Comparison of ENCODE assay signal across 1 cellular context in genomic region chr17:65099941-65100315, GRCh38.
TF ChIP-seq lines count a peak whose summit lies in the region.

No MANE protein-coding gene starts in this region.

TF ChIP-seq in K562, 482 proteins besides CTCF, POLR2A, EP300 and RAD21 (continued from another document and continues in another):
- no peak for TF ChIP-seq E2F6 (IDR thresholded peaks at IDR 0.05; ENCODE audit: borderline replicate concordance in 1 of 2, extremely low read depth in 1 of 2, insufficient read depth in 1 of 2, insufficient read length in 1 of 2, low read depth in 1 of 2, low read length in 1 of 2, poor library complexity in 1 of 2, severe bottlenecking in 1 of 2)
- TF ChIP-seq ZNF347 (CRISPR knock-in tag; IDR thresholded peaks at IDR 0.05; ENCODE audit: low read depth), result no peak
- no peak for TF ChIP-seq ZBTB33 (CRISPR knock-in tag; IDR thresholded peaks at IDR 0.05)
- TF ChIP-seq MEIS2 (IDR thresholded peaks at IDR 0.05; ENCODE audit: partially characterized antibody), result no peak
- no peak for TF ChIP-seq ZNF124 (CRISPR knock-in tag; IDR thresholded peaks at IDR 0.05)
- TF ChIP-seq KAT8 (IDR thresholded peaks at IDR 0.05; ENCODE audit: low read depth), result no peak
- TF ChIP-seq, protein P1, sequence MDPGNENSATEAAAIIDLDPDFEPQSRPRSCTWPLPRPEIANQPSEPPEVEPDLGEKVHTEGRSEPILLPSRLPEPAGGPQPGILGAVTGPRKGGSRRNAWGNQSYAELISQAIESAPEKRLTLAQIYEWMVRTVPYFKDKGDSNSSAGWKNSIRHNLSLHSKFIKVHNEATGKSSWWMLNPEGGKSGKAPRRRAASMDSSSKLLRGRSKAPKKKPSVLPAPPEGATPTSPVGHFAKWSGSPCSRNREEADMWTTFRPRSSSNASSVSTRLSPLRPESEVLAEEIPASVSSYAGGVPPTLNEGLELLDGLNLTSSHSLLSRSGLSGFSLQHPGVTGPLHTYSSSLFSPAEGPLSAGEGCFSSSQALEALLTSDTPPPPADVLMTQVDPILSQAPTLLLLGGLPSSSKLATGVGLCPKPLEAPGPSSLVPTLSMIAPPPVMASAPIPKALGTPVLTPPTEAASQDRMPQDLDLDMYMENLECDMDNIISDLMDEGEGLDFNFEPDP (CRISPR knock-in tag; IDR thresholded peaks at IDR 0.05), result no peak
- TF ChIP-seq RAD51 (IDR thresholded peaks at IDR 0.05; ENCODE audit: borderline replicate concordance, low read depth), result no peak
- no peak for TF ChIP-seq L3MBTL2 (IDR thresholded peaks at IDR 0.05)
- no peak for TF ChIP-seq HMG20A (CRISPR knock-in tag; conservative IDR thresholded peaks at IDR 0.05)
- TF ChIP-seq ZNF551 (CRISPR knock-in tag; IDR thresholded peaks at IDR 0.05), result no peak
- TF ChIP-seq ZNF76 (CRISPR knock-in tag; IDR thresholded peaks at IDR 0.05; ENCODE audit: borderline replicate concordance), result no peak
- no peak for TF ChIP-seq BRF1 (IDR thresholded peaks at IDR 0.05; ENCODE audit: borderline replicate concordance, extremely low read depth, insufficient read length)
- no peak for TF ChIP-seq PATZ1 (CRISPR knock-in tag; IDR thresholded peaks at IDR 0.05; ENCODE audit: borderline replicate concordance)
- TF ChIP-seq ZKSCAN8 (CRISPR knock-in tag; IDR thresholded peaks at IDR 0.05), result no peak
- no peak for TF ChIP-seq ZNF212 (CRISPR knock-in tag; IDR thresholded peaks at IDR 0.05)
- TF ChIP-seq CUX1 (CRISPR knock-in tag; IDR thresholded peaks at IDR 0.05), result no peak
- TF ChIP-seq TRIM24 (IDR thresholded peaks at IDR 0.05), result no peak
- no peak for TF ChIP-seq CAMTA2 (CRISPR knock-in tag; conservative IDR thresholded peaks at IDR 0.05)
- peak; percentile 76 to 97; a peak in 3 of 4 replicates for TF ChIP-seq RCOR1 (IDR thresholded peaks at IDR 0.05; ENCODE audit: borderline replicate concordance in 1 of 2, low read depth in 2 of 2, low read length in 2 of 2)
- no peak for TF ChIP-seq KLF6 (CRISPR knock-in tag; IDR thresholded peaks at IDR 0.05; ENCODE audit: borderline replicate concordance)
- TF ChIP-seq ZNF766 (CRISPR knock-in tag; conservative IDR thresholded peaks at IDR 0.05), result no peak
- TF ChIP-seq, protein P2, sequence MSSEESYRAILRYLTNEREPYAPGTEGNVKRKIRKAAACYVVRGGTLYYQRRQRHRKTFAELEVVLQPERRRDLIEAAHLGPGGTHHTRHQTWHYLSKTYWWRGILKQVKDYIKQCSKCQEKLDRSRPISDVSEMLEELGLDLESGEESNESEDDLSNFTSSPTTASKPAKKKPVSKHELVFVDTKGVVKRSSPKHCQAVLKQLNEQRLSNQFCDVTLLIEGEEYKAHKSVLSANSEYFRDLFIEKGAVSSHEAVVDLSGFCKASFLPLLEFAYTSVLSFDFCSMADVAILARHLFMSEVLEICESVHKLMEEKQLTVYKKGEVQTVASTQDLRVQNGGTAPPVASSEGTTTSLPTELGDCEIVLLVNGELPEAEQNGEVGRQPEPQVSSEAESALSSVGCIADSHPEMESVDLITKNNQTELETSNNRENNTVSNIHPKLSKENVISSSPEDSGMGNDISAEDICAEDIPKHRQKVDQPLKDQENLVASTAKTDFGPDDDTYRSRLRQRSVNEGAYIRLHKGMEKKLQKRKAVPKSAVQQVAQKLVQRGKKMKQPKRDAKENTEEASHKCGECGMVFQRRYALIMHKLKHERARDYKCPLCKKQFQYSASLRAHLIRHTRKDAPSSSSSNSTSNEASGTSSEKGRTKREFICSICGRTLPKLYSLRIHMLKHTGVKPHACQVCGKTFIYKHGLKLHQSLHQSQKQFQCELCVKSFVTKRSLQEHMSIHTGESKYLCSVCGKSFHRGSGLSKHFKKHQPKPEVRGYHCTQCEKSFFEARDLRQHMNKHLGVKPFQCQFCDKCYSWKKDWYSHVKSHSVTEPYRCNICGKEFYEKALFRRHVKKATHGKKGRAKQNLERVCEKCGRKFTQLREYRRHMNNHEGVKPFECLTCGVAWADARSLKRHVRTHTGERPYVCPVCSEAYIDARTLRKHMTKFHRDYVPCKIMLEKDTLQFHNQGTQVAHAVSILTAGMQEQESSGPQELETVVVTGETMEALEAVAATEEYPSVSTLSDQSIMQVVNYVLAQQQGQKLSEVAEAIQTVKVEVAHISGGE (CRISPR knock-in tag; IDR thresholded peaks at IDR 0.05), result no peak
- TF ChIP-seq SAP30 (IDR thresholded peaks at IDR 0.05; ENCODE audit: borderline replicate concordance, insufficient read depth, low read depth, low read length, poor library complexity, severe bottlenecking), result no peak
- no peak for TF ChIP-seq JUN (IDR thresholded peaks at IDR 0.05; ENCODE audit: borderline replicate concordance, low read depth, low read length)
- TF ChIP-seq JUN (CRISPR knock-in tag; IDR thresholded peaks at IDR 0.05; ENCODE audit: borderline replicate concordance), result no peak
- no peak for TF ChIP-seq SNRNP70 (optimal IDR thresholded peaks at IDR 0.05; ENCODE audit: low read depth, low read length)
- no peak for TF ChIP-seq ZFP36 (IDR thresholded peaks at IDR 0.05; ENCODE audit: low read depth, low read length, partially characterized antibody)
- TF ChIP-seq FOSL1 (tag; conservative IDR thresholded peaks at IDR 0.05), result 0 out of 2 replicates have a peak, but pooled peaks have one; percentile 28
- TF ChIP-seq, protein P3, sequence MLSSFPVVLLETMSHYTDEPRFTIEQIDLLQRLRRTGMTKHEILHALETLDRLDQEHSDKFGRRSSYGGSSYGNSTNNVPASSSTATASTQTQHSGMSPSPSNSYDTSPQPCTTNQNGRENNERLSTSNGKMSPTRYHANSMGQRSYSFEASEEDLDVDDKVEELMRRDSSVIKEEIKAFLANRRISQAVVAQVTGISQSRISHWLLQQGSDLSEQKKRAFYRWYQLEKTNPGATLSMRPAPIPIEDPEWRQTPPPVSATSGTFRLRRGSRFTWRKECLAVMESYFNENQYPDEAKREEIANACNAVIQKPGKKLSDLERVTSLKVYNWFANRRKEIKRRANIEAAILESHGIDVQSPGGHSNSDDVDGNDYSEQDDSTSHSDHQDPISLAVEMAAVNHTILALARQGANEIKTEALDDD (IDR thresholded peaks at IDR 0.05), result peak; percentile 50
- no peak for TF ChIP-seq TGIF2 (CRISPR knock-in tag; IDR thresholded peaks at IDR 0.05)
- no peak for TF ChIP-seq ELF2 (CRISPR knock-in tag; IDR thresholded peaks at IDR 0.05)
- TF ChIP-seq SP2 (IDR thresholded peaks at IDR 0.05; ENCODE audit: extremely low read depth, low read depth, low read length, poor library complexity, severe bottlenecking), result no peak
- TF ChIP-seq HDAC2 (IDR thresholded peaks at IDR 0.05), result peak; percentile 33; the same call in 1 of the 2 replicates
- TF ChIP-seq, protein P4, sequence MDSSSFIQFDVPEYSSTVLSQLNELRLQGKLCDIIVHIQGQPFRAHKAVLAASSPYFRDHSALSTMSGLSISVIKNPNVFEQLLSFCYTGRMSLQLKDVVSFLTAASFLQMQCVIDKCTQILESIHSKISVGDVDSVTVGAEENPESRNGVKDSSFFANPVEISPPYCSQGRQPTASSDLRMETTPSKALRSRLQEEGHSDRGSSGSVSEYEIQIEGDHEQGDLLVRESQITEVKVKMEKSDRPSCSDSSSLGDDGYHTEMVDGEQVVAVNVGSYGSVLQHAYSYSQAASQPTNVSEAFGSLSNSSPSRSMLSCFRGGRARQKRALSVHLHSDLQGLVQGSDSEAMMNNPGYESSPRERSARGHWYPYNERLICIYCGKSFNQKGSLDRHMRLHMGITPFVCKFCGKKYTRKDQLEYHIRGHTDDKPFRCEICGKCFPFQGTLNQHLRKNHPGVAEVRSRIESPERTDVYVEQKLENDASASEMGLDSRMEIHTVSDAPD (CRISPR knock-in tag; IDR thresholded peaks at IDR 0.05), result no peak
- TF ChIP-seq ZNF280B (CRISPR knock-in tag; IDR thresholded peaks at IDR 0.05), result no peak
- TF ChIP-seq, protein P5, sequence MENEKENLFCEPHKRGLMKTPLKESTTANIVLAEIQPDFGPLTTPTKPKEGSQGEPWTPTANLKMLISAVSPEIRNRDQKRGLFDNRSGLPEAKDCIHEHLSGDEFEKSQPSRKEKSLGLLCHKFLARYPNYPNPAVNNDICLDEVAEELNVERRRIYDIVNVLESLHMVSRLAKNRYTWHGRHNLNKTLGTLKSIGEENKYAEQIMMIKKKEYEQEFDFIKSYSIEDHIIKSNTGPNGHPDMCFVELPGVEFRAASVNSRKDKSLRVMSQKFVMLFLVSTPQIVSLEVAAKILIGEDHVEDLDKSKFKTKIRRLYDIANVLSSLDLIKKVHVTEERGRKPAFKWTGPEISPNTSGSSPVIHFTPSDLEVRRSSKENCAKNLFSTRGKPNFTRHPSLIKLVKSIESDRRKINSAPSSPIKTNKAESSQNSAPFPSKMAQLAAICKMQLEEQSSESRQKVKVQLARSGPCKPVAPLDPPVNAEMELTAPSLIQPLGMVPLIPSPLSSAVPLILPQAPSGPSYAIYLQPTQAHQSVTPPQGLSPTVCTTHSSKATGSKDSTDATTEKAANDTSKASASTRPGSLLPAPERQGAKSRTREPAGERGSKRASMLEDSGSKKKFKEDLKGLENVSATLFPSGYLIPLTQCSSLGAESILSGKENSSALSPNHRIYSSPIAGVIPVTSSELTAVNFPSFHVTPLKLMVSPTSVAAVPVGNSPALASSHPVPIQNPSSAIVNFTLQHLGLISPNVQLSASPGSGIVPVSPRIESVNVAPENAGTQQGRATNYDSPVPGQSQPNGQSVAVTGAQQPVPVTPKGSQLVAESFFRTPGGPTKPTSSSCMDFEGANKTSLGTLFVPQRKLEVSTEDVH (IDR thresholded peaks at IDR 0.05; ENCODE audit: low read depth, partially characterized antibody), result no peak
